ENCODE assay signal across 1 cellular context in genomic region chr1:2411801-2412394, GRCh38.
TF ChIP-seq lines count a peak whose summit lies in the region.

No MANE protein-coding gene starts in this region.

TF ChIP-seq in HEK293, 187 proteins besides CTCF, POLR2A, EP300 and RAD21 (continued from another document):
- TF ChIP-seq PRDM4 (tag by site-specific recombination; IDR thresholded peaks at IDR 0.05) = no peak
TF ChIP-seq in HEK293: peak in this region for 10.
